Comparison of ENCODE assay signal across 15 cellular contexts in the genomic region with DNA sequence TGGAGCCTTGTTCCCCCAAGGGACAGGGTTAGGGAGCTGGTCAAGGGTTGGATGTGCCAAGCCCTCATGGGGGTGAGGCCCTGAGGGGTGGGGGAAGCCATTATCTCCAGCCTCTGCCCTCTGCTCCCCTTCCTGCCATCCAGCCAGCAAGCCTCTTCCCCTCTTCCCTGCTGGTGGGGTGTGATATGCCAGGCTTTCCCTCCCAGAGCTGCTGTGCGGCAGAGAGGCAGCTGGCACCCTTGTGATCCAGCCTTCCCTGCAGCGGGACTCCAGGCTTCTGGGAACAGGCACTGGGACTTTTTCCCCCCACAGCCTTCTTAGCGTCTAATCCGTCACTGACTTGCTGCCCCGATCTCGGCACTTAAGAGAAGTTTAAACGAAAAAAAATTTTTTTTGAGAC. TPM values are rescaled to one million over a fixed set of nuclear protein-coding genes. Genes with fewer than 3 reads are reported as not detected.
"Had no signal": no experiment of that assay in that cellular context is flagged by ENCODE, and none has a peak within 500 bp of the region (broad histone marks: within the 10 kb centered on the region; RNA-seq: fewer than 3 reads in every experiment).

No MANE protein-coding gene starts in this region.

- H3K27ac ChIP-seq: breast epithelium, gastroesophageal sphincter, pancreas, tibial nerve, uterus had no signal

- H3K36me3 ChIP-seq: breast epithelium, pancreas, uterus had no signal

- DNase-seq: activated CD4-positive, alpha-beta T cell treated with anti-CD3 and anti-CD28 coated beads for 1 hour; activated CD4-positive, alpha-beta T cell treated with anti-CD3 and anti-CD28 coated beads, Interleukin-2, amount 50 U/mL, for 4 hours; activated naive CD4-positive, alpha-beta T cell treated with Interleukin-2 at 50 U/mL for 16 hours; dorsolateral prefrontal cortex; islet precursor cell; mammary epithelial cell; naive B cell; pancreas; stimulated activated CD4-positive, alpha-beta T cell treated with anti-CD3 and anti-CD28 coated beads, Interleukin-12 subunit alpha, Interleukin-12 subunit beta, amount 100 ng/mL, for 4 hours; stimulated activated CD4-positive, alpha-beta T cell treated with anti-CD3 and anti-CD28 coated beads, Interleukin-2, amount 100 ng/mL, for 24 hours; uterus had no signal

- H3K9me3 ChIP-seq: gastroesophageal sphincter, pancreas, tibial nerve, uterus had no signal

- H3K4me1 ChIP-seq: breast epithelium, pancreas, uterus had no signal

- H3K27me3 ChIP-seq: gastroesophageal sphincter, pancreas, tibial nerve, uterus had no signal

- H3K4me3 ChIP-seq: breast epithelium, dorsolateral prefrontal cortex, gastroesophageal sphincter, pancreas, tibial nerve, uterus had no signal

- ATAC-seq: activated T-helper 17 cell treated with anti-CD3 and anti-CD28 coated beads, Interleukin-2, amount 50 U/mL, for 72 hours; gastroesophageal sphincter had no signal

RNA-seq across cellular contexts. Expression of a gene that starts 19.9 kb away (rescaled TPM):
- total RNA-seq: activated T-helper 17 cell treated with anti-CD3 and anti-CD28 coated beads, Interleukin-2, amount 50 U/mL, for 72 hours had no signal
